1 cellular context compared by ENCODE assay signal in the genomic region with DNA sequence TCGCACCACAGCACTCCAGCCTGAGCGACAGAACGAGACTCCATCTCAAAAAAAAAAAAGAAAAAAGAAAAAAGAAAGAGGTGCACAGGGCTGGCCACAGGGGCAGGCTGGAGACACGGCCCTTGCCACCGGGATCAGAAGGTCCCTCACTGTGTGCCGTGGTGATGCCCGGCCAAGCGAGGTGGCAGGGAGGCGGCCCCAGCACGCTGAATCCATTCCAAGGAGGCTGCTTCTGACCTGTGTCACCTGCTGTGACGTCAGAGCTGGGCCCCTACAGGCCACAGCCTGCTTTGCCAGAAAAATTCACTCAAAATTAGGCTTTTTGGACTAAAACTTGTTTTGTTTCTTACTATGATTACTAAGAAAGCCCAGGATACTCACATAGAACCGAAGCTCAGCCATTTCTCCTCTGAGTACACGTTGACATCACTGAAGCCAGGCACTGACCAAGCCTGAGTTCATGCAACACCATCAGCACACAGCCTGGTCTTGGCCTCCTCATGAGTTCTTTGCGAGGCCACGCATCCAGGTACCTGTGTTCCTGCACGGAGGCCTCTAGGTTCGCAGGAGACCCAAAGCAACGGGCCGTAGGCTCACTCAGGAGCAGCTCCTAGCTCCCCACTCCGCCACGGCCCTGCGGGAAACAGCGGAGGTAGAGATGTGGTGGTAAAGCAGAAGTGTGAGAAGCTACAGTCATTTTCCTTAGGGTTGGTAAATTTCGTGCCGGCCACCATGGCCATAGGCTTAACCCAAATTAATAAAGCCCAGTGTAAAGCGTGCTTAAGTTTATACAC.
A peak's percentile ranks its signal among the peaks of the same experiment; 100 is the strongest.
TF ChIP-seq lines count a peak whose summit lies in the region.

No MANE protein-coding gene starts in this region.

TF ChIP-seq in HepG2, 621 proteins besides CTCF, POLR2A, EP300 and RAD21:
- TF ChIP-seq CREB1 (IDR thresholded peaks at IDR 0.05) = peak; percentile 97
- no peak for TF ChIP-seq CREB1 (CRISPR knock-in tag; IDR thresholded peaks at IDR 0.05)
- TF ChIP-seq NCOR1 (IDR thresholded peaks at IDR 0.05; ENCODE audit: borderline replicate concordance, low read length) = no peak
